ENCODE assay signal across 16 cellular contexts in genomic region chr2:45332094-45332493, GRCh38.
"Had no signal": no experiment of that assay in that cellular context is flagged by ENCODE, and none has a peak within 500 bp of the region (broad histone marks: within the 10 kb centered on the region; RNA-seq: fewer than 3 reads in every experiment).

No MANE protein-coding gene starts in this region.

- H2AFZ ChIP-seq: hepatocyte had no signal

- H3K9me3 ChIP-seq: ascending aorta, colonic mucosa, mucosa of descending colon, psoas muscle, tibial nerve had no signal

- FAIRE-seq: urothelium cell line had no signal

- H3K4me3 ChIP-seq: ascending aorta, colonic mucosa, hepatocyte, lung, mucosa of descending colon, psoas muscle, tibial nerve had no signal

- ATAC-seq: foreskin keratinocyte, mucosa of descending colon, psoas muscle, right cardiac atrium had no signal

- H3K27ac ChIP-seq: ascending aorta, colonic mucosa, foreskin keratinocyte, hepatocyte, psoas muscle, tibial nerve, WERI-Rb-1 had no signal

- H3K27me3 ChIP-seq: ascending aorta, colonic mucosa, hepatocyte, tibial nerve had no signal

- DNase-seq: activated CD4-positive, alpha-beta T cell treated with anti-CD3 and anti-CD28 coated beads, Interleukin-2, amount 50 U/mL, for 4 hours; activated gamma-delta T cell; colonic mucosa; foreskin keratinocyte; islet precursor cell; mucosa of descending colon; naive B cell; psoas muscle; right cardiac atrium; T-helper 9 cell; WERI-Rb-1 had no signal

- H3K4me2 ChIP-seq: hepatocyte had no signal

- H3K36me3 ChIP-seq: ascending aorta, colonic mucosa, tibial nerve, WERI-Rb-1 had no signal

- H3K4me1 ChIP-seq: ascending aorta, colonic mucosa, foreskin keratinocyte, tibial nerve had no signal

- H3K79me2 ChIP-seq: hepatocyte had no signal
